Comparison of ENCODE assay signal across 8 cellular contexts in the genomic region with DNA sequence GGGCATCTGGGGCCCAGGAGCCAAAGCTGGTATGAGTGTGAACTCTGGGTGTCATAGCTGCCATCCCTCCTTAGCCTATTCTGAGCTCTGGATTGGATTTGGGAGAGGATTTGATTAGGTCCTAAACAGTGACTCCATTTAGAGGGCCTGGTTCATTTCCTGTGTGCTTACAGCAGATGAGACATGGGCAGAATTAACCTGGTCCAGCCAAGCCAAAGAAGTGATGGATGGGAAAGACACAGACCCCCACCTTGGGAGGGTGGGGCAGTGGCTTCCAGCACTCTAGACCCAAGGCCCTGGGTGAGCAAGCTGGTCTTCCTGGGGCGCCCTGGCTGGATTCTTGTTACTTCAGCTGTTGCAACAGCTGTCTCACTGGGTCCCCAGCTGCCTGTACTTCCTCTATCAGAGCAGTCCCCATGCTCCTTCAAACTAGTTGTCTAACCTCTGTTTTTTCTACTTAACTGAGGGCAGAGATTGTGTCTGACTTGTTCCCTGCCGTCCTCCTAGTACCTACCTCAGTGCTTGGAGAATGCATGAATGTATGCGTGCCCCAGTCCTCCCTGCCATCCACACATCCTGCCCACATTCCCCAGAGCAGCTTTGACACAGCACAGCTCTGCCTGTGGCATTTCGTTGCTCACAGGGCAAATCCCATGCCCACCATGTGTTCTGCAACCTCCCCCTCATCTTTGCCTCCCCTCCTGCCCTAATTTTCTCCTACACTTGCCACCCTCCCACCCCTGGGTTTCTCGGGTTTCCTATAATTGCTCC.
DNase-seq lines count a peak whose midpoint lies in the region; ATAC-seq and TF ChIP-seq lines count a peak whose summit lies in the region.

No MANE protein-coding gene starts in this region.

- in situ Hi-C loops in mammary epithelial cell (cut with MboI; ENCODE audit: low sequenced_read_pairs in 2 of 2): no loop called here

- peak overlapping the region; percentile 68 for H3K4me2 ChIP-seq in mammary epithelial cell (ENCODE audit: insufficient read depth, low read depth, low read length)

- H3K27me3 ChIP-seq in mammary epithelial cell (ENCODE audit: insufficient read depth, low read length) (no peaks in the 10 kb centered on the region), muscle layer of duodenum (ENCODE audit: low read depth, low read length) (no peaks in the 10 kb centered on the region)

- no peaks in the 10 kb centered on the region for H3K9me3 ChIP-seq in mammary epithelial cell (replicated peaks; ENCODE audit: insufficient read depth, low read length)
- no peaks in the 10 kb centered on the region for H3K9me3 ChIP-seq in muscle layer of duodenum (ENCODE audit: control insufficient read depth in 1 of 2, low read length in 2 of 2)

- peak; percentile 15 for ATAC-seq in HG03103 (IDR thresholded peaks at IDR 0.05; ENCODE audit: low read depth, unreplicated experiment)
- no peak for ATAC-seq in HG02885 (IDR thresholded peaks at IDR 0.05; ENCODE audit: poor library complexity, unreplicated experiment)
- ATAC-seq in HG03439 (IDR thresholded peaks at IDR 0.05; ENCODE audit: unreplicated experiment): no peak

- DNase-seq in activated CD4-positive, alpha-beta T cell treated with anti-CD3 and anti-CD28 coated beads for 48 hours: peak; percentile 36
- no peak for DNase-seq in activated CD4-positive, alpha-beta T cell treated with anti-CD3 and anti-CD28 coated beads for 1 hour
- DNase-seq in RPMI8226: peak; percentile 72
- DNase-seq in mammary epithelial cell: no peak

- no peak overlapping the region for H2AFZ ChIP-seq in mammary epithelial cell (ENCODE audit: low read depth, low read length)

- BruUV-seq in mammary epithelial cell (replicated peaks; lab: Mats Ljungman, UMichigan): no TSS peak

- H3K27ac ChIP-seq in mammary epithelial cell (ENCODE audit: insufficient read depth, low read depth, low read length) (peak overlapping the region; percentile 26), muscle layer of duodenum (ENCODE audit: low read length) (peak overlapping the region; percentile 88)

- H3K36me3 ChIP-seq in mammary epithelial cell (ENCODE audit: insufficient read depth, low read length): peaks cover 10% of the 10 kb centered on the region
- peaks cover 10 to 13% of the 10 kb centered on the region in 2 donors for H3K36me3 ChIP-seq in muscle layer of duodenum (ENCODE audit: control insufficient read depth in 1 of 2, insufficient read depth in 2 of 2, low read length in 2 of 2)

- dilution Hi-C loops in mammary epithelial cell (cut with HindIII; ENCODE audit: low sequenced_read_pairs): no loop called here

- H3K79me2 ChIP-seq in mammary epithelial cell (ENCODE audit: insufficient read depth, low read length): peaks cover 75% of the 10 kb centered on the region

- no peak overlapping the region for H3K4me3 ChIP-seq in mammary epithelial cell (replicated peaks in 1 of 3; ENCODE audit: insufficient read depth in 1 of 3, low read depth in 2 of 3, low read length in 3 of 3)
- no peak overlapping the region for H3K4me3 ChIP-seq in muscle layer of duodenum (ENCODE audit: low read depth in 1 of 2, low read length in 2 of 2)

- TF ChIP-seq CTCF in mammary epithelial cell (conservative IDR thresholded peaks at IDR 0.05 in 1 of 2, IDR thresholded peaks at IDR 0.05 in 1 of 2; ENCODE audit: extremely low read depth in 1 of 2, insufficient read depth in 1 of 2, low read depth in 1 of 2, low read length in 2 of 2): no peak

- H3K9ac ChIP-seq in mammary epithelial cell (ENCODE audit: insufficient read depth, low read length): no peak overlapping the region

- no peaks in the 10 kb centered on the region for H4K20me1 ChIP-seq in mammary epithelial cell (ENCODE audit: insufficient read depth, low read length)

- intact Hi-C loops in mammary epithelial cell (cut with micrococcal nuclease): loop anchor here (2.0 to 10.0 kb wide), 2 partner anchors 15 to 1215 kb away; no protein-coding TSS in a partner anchor

- CTCF ChIA-PET in mammary epithelial cell (lab: Charles Lee; ENCODE audit: low non-redundant PET): no interaction called here

- 34% methylated on average over 5 of the region's 5 CpGs for WGBS in mammary epithelial cell (ENCODE audit: low coverage, missing lambda C conversion rate)

- peaks cover 83% of the 10 kb centered on the region for H3K4me1 ChIP-seq in mammary epithelial cell (ENCODE audit: insufficient read depth, low read length)
- H3K4me1 ChIP-seq in muscle layer of duodenum (ENCODE audit: control insufficient read depth in 1 of 2, insufficient read depth in 2 of 2, low read length in 2 of 2): peaks cover 35 to 46% of the 10 kb centered on the region in 2 donors

Comparison
In these comparisons a context has a peak if more than half of its experiments do, and no peak if none do; other contexts are left out.
1. DNase-seq: peak in activated CD4-positive, alpha-beta T cell treated with anti-CD3 and anti-CD28 coated beads for 48 hours (single experiment) and RPMI8226 (single experiment); none in activated CD4-positive, alpha-beta T cell treated with anti-CD3 and anti-CD28 coated beads for 1 hour (single experiment) and mammary epithelial cell (single experiment).